In genomic region chr2:238203104-238203972, GRCh38 we compare ENCODE assay signal across 8 cellular contexts. TPM values are rescaled to one million over a fixed set of nuclear protein-coding genes. Genes with fewer than 3 reads are reported as not detected.
DNase-seq lines count a peak whose midpoint lies in the region; ATAC-seq and TF ChIP-seq lines count a peak whose summit lies in the region.

ILKAP (minus strand) TSS chr2:238203695; CDS start chr2:238203553, 142 bp downstream.

- H3K27me3 Mint-ChIP-seq in nephron progenitor cell (ENCODE audit: low read depth, poor library complexity): no peaks in the 10 kb centered on the region
- no peaks in the 10 kb centered on the region for H3K27me3 Mint-ChIP-seq in stimulated activated naive CD8-positive, alpha-beta T cell treated with anti-CD3 and anti-CD28 coated beads, Interleukin-15, amount 100 ng/mL, for 72 hours

- DNase-seq in ELF-1 (ENCODE audit: low read depth, low spot score) (peak; percentile 71), H4 (ENCODE audit: low spot score) (peak; percentile 66), LoVo (ENCODE audit: low spot score) (peak; percentile 89), SHP77 treated with DMSO at 0.1 percent for 48 hours (lab: John Stamatoyannopoulos, UW) (peak; percentile 58), fibroblast of the aortic adventitia (ENCODE audit: low read depth) (peak; percentile 68), nephron progenitor cell (peak; percentile 89)
- DNase-seq in activated effector memory CD4-positive, alpha-beta T cell treated with Interleukin-2 at 50 U/mL for 16 hours: peak; percentile 84
- DNase-seq in stimulated activated naive CD8-positive, alpha-beta T cell treated with anti-CD3 and anti-CD28 coated beads, Interleukin-15, amount 100 ng/mL, for 72 hours: peak; percentile 89 to 91

- H3K27ac Mint-ChIP-seq in nephron progenitor cell: peak within 1 kb of the TSS; percentile 53
- H3K27ac Mint-ChIP-seq in stimulated activated naive CD8-positive, alpha-beta T cell treated with anti-CD3 and anti-CD28 coated beads, Interleukin-15, amount 100 ng/mL, for 72 hours: peak within 1 kb of the TSS; percentile 93 to 95

- H3K4me3 Mint-ChIP-seq in nephron progenitor cell: peak within 1 kb of the TSS; percentile 89
- peak within 1 kb of the TSS; percentile 81 to 88 for H3K4me3 Mint-ChIP-seq in stimulated activated naive CD8-positive, alpha-beta T cell treated with anti-CD3 and anti-CD28 coated beads, Interleukin-15, amount 100 ng/mL, for 72 hours

- peaks cover 30% of the 10 kb centered on the region for H3K4me1 Mint-ChIP-seq in nephron progenitor cell
- peaks cover 53% of the 10 kb centered on the region for H3K4me1 Mint-ChIP-seq in stimulated activated naive CD8-positive, alpha-beta T cell treated with anti-CD3 and anti-CD28 coated beads, Interleukin-15, amount 100 ng/mL, for 72 hours

- H3K9me3 Mint-ChIP-seq in nephron progenitor cell: peaks cover 15% of the 10 kb centered on the region
- H3K9me3 Mint-ChIP-seq in stimulated activated naive CD8-positive, alpha-beta T cell treated with anti-CD3 and anti-CD28 coated beads, Interleukin-15, amount 100 ng/mL, for 72 hours: no peaks in the 10 kb centered on the region

- H3K36me3 Mint-ChIP-seq in nephron progenitor cell (ENCODE audit: low read depth): peaks cover 9% of the 10 kb centered on the region

- ATAC-seq in stimulated activated naive CD8-positive, alpha-beta T cell treated with anti-CD3 and anti-CD28 coated beads, Interleukin-15, amount 100 ng/mL, for 72 hours: peak; percentile 98

- TF ChIP-seq CTCF in fibroblast of the aortic adventitia (IDR thresholded peaks at IDR 0.05; ENCODE audit: insufficient read depth, low read length): no peak
- TF ChIP-seq CTCF in nephron progenitor cell (IDR thresholded peaks at IDR 0.05): no peak

- H3K4me3 ChIP-seq in fibroblast of the aortic adventitia (ENCODE audit: low read depth, low read length): peak within 1 kb of the TSS; percentile 85

RNA-seq across cellular contexts. Expression of gene ILKAP, which starts in this region (rescaled TPM):
- 13.4 and 18.8 TPM in 2 replicates for total RNA-seq in H4 (2014; rRNA removed; shearing (Covaris generic))
- total RNA-seq in fibroblast of the aortic adventitia (ENCODE audit: low replicate concordance): 18.6 and 19.0 TPM in 2 replicates

Comparison
In these comparisons a context has a peak if more than half of its experiments do, and no peak if none do; other contexts are left out.
1. Peak in every context shown above with its lines: DNase-seq, ATAC-seq and H3K4me3 ChIP-seq.